Comparison of ENCODE assay signal across 8 cellular contexts in genomic region chr20:32155017-32155965, GRCh38. TPM values are rescaled to one million over a fixed set of nuclear protein-coding genes. Genes with fewer than 3 reads are reported as not detected.
DNase-seq lines count a peak whose midpoint lies in the region; ATAC-seq and TF ChIP-seq lines count a peak whose summit lies in the region.

No MANE protein-coding gene starts in this region.

- H3K36me3 ChIP-seq in HUES48 (ENCODE audit: control insufficient read depth, insufficient read depth, low read length) (peaks cover 59% of the 10 kb centered on the region), brain microvascular endothelial cell (replicated peaks) (peaks cover 67% of the 10 kb centered on the region), skeletal muscle tissue (ENCODE audit: control insufficient read depth in 3 of 3, insufficient read depth in 3 of 3, low read length in 3 of 3) (peaks cover 50 to 62% (median 52%) of the 10 kb centered on the region in 3 donors)
- H3K36me3 ChIP-seq in effector memory CD4-positive, alpha-beta T cell (ENCODE audit: control insufficient read depth, insufficient read depth, low read length) = peaks cover 49% of the 10 kb centered on the region

- H3K27ac Mint-ChIP-seq in immature natural killer cell = peak overlapping the region in 4 of 6 donors; percentile 12 to 67 (median 39)

- H3K36me3 Mint-ChIP-seq in immature natural killer cell = peaks cover 11 to 38% (median 20%) of the 10 kb centered on the region in 3 donors

- no peaks in the 10 kb centered on the region for H3K9me3 ChIP-seq in HUES48 (ENCODE audit: control insufficient read depth, insufficient read depth, low read length)
- H3K9me3 ChIP-seq in skeletal muscle tissue (ENCODE audit: control insufficient read depth in 3 of 3, low read length in 3 of 3) = no peaks in the 10 kb centered on the region
- H3K9me3 ChIP-seq in effector memory CD4-positive, alpha-beta T cell (ENCODE audit: control insufficient read depth, low read length) = no peaks in the 10 kb centered on the region

- no peak overlapping the region for H3K4me3 ChIP-seq in HUES48 (ENCODE audit: low read depth, low read length)
- no peak overlapping the region for H3K4me3 ChIP-seq in brain microvascular endothelial cell (ENCODE audit: low read depth, low read length)
- peak overlapping the region in 1 of 3 donors; percentile 6 for H3K4me3 ChIP-seq in skeletal muscle tissue (ENCODE audit: low read length in 3 of 3)
- H3K4me3 ChIP-seq in effector memory CD4-positive, alpha-beta T cell (ENCODE audit: insufficient read depth, low read depth, low read length, poor library complexity, severe bottlenecking) = no peak overlapping the region

- ATAC-seq in HG02970 (IDR thresholded peaks at IDR 0.05; ENCODE audit: low FRiP score, unreplicated experiment) = no peak

- H3K9ac ChIP-seq in HUES48 (ENCODE audit: low read depth, low read length) (no peak overlapping the region), skeletal muscle tissue (ENCODE audit: low read depth in 1 of 3, low read length in 3 of 3) (peak overlapping the region in 2 of 3 donors; percentile 33 to 63)

- peaks cover 9 to 17% of the 10 kb centered on the region in 2 donors for H3K4me1 Mint-ChIP-seq in immature natural killer cell

- H3K27ac ChIP-seq in HUES48 (ENCODE audit: low read depth, low read length) (peak overlapping the region; percentile 65), brain microvascular endothelial cell (peak overlapping the region; percentile 48), skeletal muscle tissue (ENCODE audit: low read depth, low read length) (peak overlapping the region; percentile 50)
- no peak overlapping the region for H3K27ac ChIP-seq in effector memory CD4-positive, alpha-beta T cell (ENCODE audit: insufficient read depth, low read length, poor library complexity, severe bottlenecking)

- peak; percentile 52 for TF ChIP-seq CTCF in brain microvascular endothelial cell (IDR thresholded peaks at IDR 0.05; ENCODE audit: low read depth, low read length, missing control alignments)

- DNase-seq in GF-D8 (lab: John Stamatoyannopoulos, UW) (peak; percentile 76), SHP77 (lab: John Stamatoyannopoulos, UW) (peak; percentile 38 to 43), brain microvascular endothelial cell (peak; percentile 72), immature natural killer cell (peak; percentile 1 to 22 (median 2))
- DNase-seq in effector memory CD4-positive, alpha-beta T cell = no peak

- peaks cover 0 to 3% (median 0%) of the 10 kb centered on the region in 3 donors for H3K27me3 Mint-ChIP-seq in immature natural killer cell (ENCODE audit: low read depth in 3 of 3)

- H3K4me3 Mint-ChIP-seq in immature natural killer cell = peak overlapping the region in 1 of 5 donors; percentile 18

- no peaks in the 10 kb centered on the region for H3K9me3 Mint-ChIP-seq in immature natural killer cell

- in situ Hi-C loops in brain microvascular endothelial cell (cut with HindIII; ENCODE audit: low pct_ligation_motif_present, low sequenced_read_pairs) = no loop called here

- H3K4me1 ChIP-seq in HUES48 (ENCODE audit: control insufficient read depth, insufficient read depth, low read length) (no peaks in the 10 kb centered on the region), skeletal muscle tissue (ENCODE audit: control insufficient read depth in 3 of 3, insufficient read depth in 3 of 3, low read length in 3 of 3) (peaks cover 14 to 20% (median 17%) of the 10 kb centered on the region in 3 donors)
- H3K4me1 ChIP-seq in effector memory CD4-positive, alpha-beta T cell (ENCODE audit: control insufficient read depth, insufficient read depth, low read length, poor library complexity, severe bottlenecking) = no peaks in the 10 kb centered on the region

- H3K27me3 ChIP-seq in HUES48 (ENCODE audit: control insufficient read depth, insufficient read depth, low read length) (no peaks in the 10 kb centered on the region), brain microvascular endothelial cell (replicated peaks) (no peaks in the 10 kb centered on the region), skeletal muscle tissue (ENCODE audit: control insufficient read depth in 3 of 3, insufficient read depth in 3 of 3, low read length in 3 of 3) (no peaks in the 10 kb centered on the region)
- H3K27me3 ChIP-seq in effector memory CD4-positive, alpha-beta T cell (replicated peaks; ENCODE audit: control insufficient read depth, insufficient read depth, low read length, poor library complexity, severe bottlenecking) = no peaks in the 10 kb centered on the region

RNA-seq across cellular contexts. Expression of gene TM9SF4, which starts 45.8 kb away (rescaled TPM):
- 10 to 100 TPM; 22.0 to 42.9 (median 38.5) TPM for polyA plus RNA-seq in immature natural killer cell
- 18.8 TPM for total RNA-seq in skeletal muscle tissue

RNA-seq across cellular contexts. Expression of gene PLAGL2, which starts 52.3 kb away (rescaled TPM):
- polyA plus RNA-seq in immature natural killer cell = 1 to 10 TPM; 1.3 to 3.4 (median 1.6) TPM
- total RNA-seq in skeletal muscle tissue = 2.1 TPM

RNA-seq across cellular contexts. Expression of gene POFUT1, which starts 52.4 kb away (rescaled TPM):
- 10 to 100 TPM in 2 of 3 donors, 1 to 10 TPM in 1; 7.5 to 15.4 (median 10.6) TPM for polyA plus RNA-seq in immature natural killer cell
- 20.4 TPM for total RNA-seq in skeletal muscle tissue

Comparison
In these comparisons a context has a peak if more than half of its experiments do, and no peak if none do; other contexts are left out.
1. DNase-seq: peak in GF-D8 (single experiment), SHP77 (2 of 2), brain microvascular endothelial cell (single experiment) and immature natural killer cell (3 of 3); none in effector memory CD4-positive, alpha-beta T cell (0 of 3).